16 cellular contexts compared by ENCODE assay signal in the genomic region with DNA sequence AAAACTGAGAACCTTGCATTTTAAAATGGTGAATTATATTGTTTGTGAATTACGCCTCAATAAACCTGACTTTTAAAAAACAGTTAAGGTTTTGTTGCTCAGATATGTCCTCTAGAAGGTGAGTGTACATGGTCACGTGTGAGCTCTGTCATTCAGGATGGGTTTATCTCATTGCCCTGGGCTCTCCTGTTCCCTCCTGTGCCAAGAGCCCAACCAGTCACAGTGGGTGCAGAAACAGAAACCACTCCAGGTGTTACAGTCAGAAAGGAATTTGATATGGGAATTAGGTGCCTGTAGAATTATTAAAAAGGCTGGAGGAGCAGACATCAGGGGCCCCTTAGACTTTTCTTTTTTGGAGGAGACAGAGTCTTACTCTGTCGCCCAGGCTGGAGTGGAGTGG.
DNase-seq lines count a peak whose midpoint lies in the region; ATAC-seq and TF ChIP-seq lines count a peak whose summit lies in the region.
"Had no signal": no experiment of that assay in that cellular context is flagged by ENCODE, and none has a peak within 500 bp of the region (broad histone marks: within the 10 kb centered on the region; RNA-seq: fewer than 3 reads in every experiment).

No MANE protein-coding gene starts in this region.

- TF ChIP-seq POLR2A in breast epithelium (IDR thresholded peaks at IDR 0.05) (no peak), ovary (IDR thresholded peaks at IDR 0.05) (no peak)

- H3K27ac ChIP-seq in breast epithelium = no peak overlapping the region
- H3K27ac ChIP-seq in upper lobe of right lung = no peak overlapping the region
- no peak overlapping the region for H3K27ac ChIP-seq in ovary
- H3K27ac ChIP-seq: SJCRH30 had no signal

- H3K4me1 ChIP-seq in breast epithelium (no peaks in the 10 kb centered on the region), upper lobe of right lung (peaks cover 16% of the 10 kb centered on the region), ovary (ENCODE audit: insufficient read depth) (no peaks in the 10 kb centered on the region)
- H3K4me1 ChIP-seq: SJCRH30 had no signal

- no peak for TF ChIP-seq EP300 in ovary (IDR thresholded peaks at IDR 0.05)

- H3K27me3 ChIP-seq in breast epithelium = no peaks in the 10 kb centered on the region
- H3K27me3 ChIP-seq in upper lobe of right lung = no peaks in the 10 kb centered on the region
- H3K27me3 ChIP-seq in ovary = no peaks in the 10 kb centered on the region
- H3K27me3 ChIP-seq: SJCRH30 had no signal

- peaks cover 10% of the 10 kb centered on the region for H3K4me1 Mint-ChIP-seq in MCF 10A (ENCODE audit: insufficient read depth, unreplicated experiment)
- H3K4me1 Mint-ChIP-seq: CD14-positive monocyte had no signal

- WGBS in ovary, 3 donors = 90 to 93% (median 93%) methylated on average over 3 of the region's 3 CpGs

- DNase-seq in MCF 10A (ENCODE audit: unreplicated experiment) = peak; percentile 22
- no peak for DNase-seq in breast epithelium (ENCODE audit: low spot score in 2 of 2)
- peak; percentile 61 for DNase-seq in NCI-H2029 treated with DMSO at 0.1 percent for 48 hours (lab: John Stamatoyannopoulos, UW)
- DNase-seq in epithelial cell of esophagus (ENCODE audit: low read depth) = peak; percentile 55
- DNase-seq in upper lobe of right lung = no peak
- no peak for DNase-seq in activated CD4-positive, alpha-beta T cell treated with anti-CD3 and anti-CD28 coated beads for 1 hour
- no peak for DNase-seq in ovary
- DNase-seq: DMS53, HCEC 1CT, NCI-H1105 treated with DMSO at 0.1 percent for 48 hours, NCI-H187 treated with DMSO at 0.1 percent for 48 hours, NCI-H82, SJCRH30, SW 1271 had no signal

- H3K4me3 Mint-ChIP-seq in MCF 10A (ENCODE audit: unreplicated experiment) = no peak overlapping the region
- H3K4me3 Mint-ChIP-seq: CD14-positive monocyte had no signal

- H3K27ac Mint-ChIP-seq in MCF 10A (ENCODE audit: low read depth, unreplicated experiment) = peak overlapping the region; percentile 17

- intact Hi-C loops in MCF 10A (cut with micrococcal nuclease) = no loop called here
- intact Hi-C loops in breast epithelium (cut with DNase I; ENCODE audit: low total_unique reads) = no loop called here
- intact Hi-C loops in upper lobe of right lung (cut with DNase I) = no loop called here
- intact Hi-C loops in ovary (cut with DNase I) = no loop called here

- peaks cover 63% of the 10 kb centered on the region for H3K36me3 Mint-ChIP-seq in MCF 10A (ENCODE audit: insufficient read depth, unreplicated experiment)
- H3K36me3 Mint-ChIP-seq: CD14-positive monocyte had no signal

- CTCF ChIA-PET in MCF 10A (lab: Yijun Ruan, JAX) = interaction anchor here (1.0 kb wide), 1 partner anchor 24 kb away, joined by 3 read pairs; no protein-coding TSS in a partner anchor

- no TSS peak for BruUV-seq in MCF 10A (replicated peaks; lab: Mats Ljungman, UMichigan)

- TF ChIP-seq CTCF in MCF 10A (IDR thresholded peaks at IDR 0.05; ENCODE audit: unreplicated experiment) (no peak), breast epithelium (IDR thresholded peaks at IDR 0.05) (no peak), epithelial cell of esophagus (IDR thresholded peaks at IDR 0.05; ENCODE audit: insufficient read depth, low read depth, low read length, missing control alignments) (no peak), upper lobe of right lung (IDR thresholded peaks at IDR 0.05) (no peak), ovary (IDR thresholded peaks at IDR 0.05) (no peak)

- POLR2A ChIA-PET in MCF 10A (lab: Yijun Ruan, JAX) = no interaction called here

- no peaks in the 10 kb centered on the region for H3K27me3 Mint-ChIP-seq in MCF 10A (ENCODE audit: insufficient read depth, unreplicated experiment)

- H3K9me3 Mint-ChIP-seq in MCF 10A (ENCODE audit: unreplicated experiment) = no peaks in the 10 kb centered on the region
- H3K9me3 Mint-ChIP-seq: CD14-positive monocyte had no signal

- H3K9me3 ChIP-seq in breast epithelium (no peaks in the 10 kb centered on the region), upper lobe of right lung (no peaks in the 10 kb centered on the region), ovary (no peaks in the 10 kb centered on the region)
- H3K9me3 ChIP-seq: SJCRH30 had no signal

- H3K36me3 ChIP-seq in breast epithelium (no peaks in the 10 kb centered on the region), upper lobe of right lung (no peaks in the 10 kb centered on the region), ovary (no peaks in the 10 kb centered on the region)
- H3K36me3 ChIP-seq: SJCRH30 had no signal

- H3K4me3 ChIP-seq in breast epithelium (no peak overlapping the region), epithelial cell of esophagus (ENCODE audit: low read length) (no peak overlapping the region), upper lobe of right lung (no peak overlapping the region), ovary (no peak overlapping the region)
- H3K4me3 ChIP-seq: GM12878, SJCRH30 had no signal

- peak; percentile 56 for ATAC-seq in upper lobe of right lung
- ATAC-seq: GM12878 had no signal

Comparison
In these comparisons a context has a peak if more than half of its experiments do, and no peak if none do; other contexts are left out.
1. DNase-seq: peak in MCF 10A (single experiment), NCI-H2029 treated with DMSO at 0.1 percent for 48 hours (single experiment) and epithelial cell of esophagus (single experiment); none in breast epithelium (0 of 2), upper lobe of right lung (single experiment), activated CD4-positive, alpha-beta T cell treated with anti-CD3 and anti-CD28 coated beads for 1 hour (single experiment) and ovary (0 of 5).